22 cellular contexts compared by ENCODE assay signal in the genomic region with DNA sequence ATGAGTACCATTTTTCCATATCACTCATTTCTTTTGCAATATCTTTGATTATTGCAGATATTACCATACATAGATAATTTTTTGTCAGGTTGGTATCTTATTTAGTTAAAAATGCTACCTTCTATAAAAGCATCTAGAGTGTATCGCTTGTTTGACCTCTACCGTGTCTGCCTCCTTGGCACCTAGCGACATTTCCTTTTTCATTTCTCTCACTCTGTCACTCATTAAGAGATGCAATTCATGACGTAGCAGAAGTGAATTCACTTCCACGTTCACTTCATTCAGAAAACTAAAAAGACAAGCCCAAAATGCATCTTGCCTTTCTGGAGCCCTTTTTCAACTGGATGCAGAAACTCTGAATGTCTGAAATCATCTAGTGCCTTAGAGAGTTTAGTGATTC.
"Had no signal": no experiment of that assay in that cellular context is flagged by ENCODE, and none has a peak within 500 bp of the region (broad histone marks: within the 10 kb centered on the region; RNA-seq: fewer than 3 reads in every experiment).

No MANE protein-coding gene starts in this region.

- H3K9me3 Mint-ChIP-seq: activated B cell treated with CpG ODN at 0.5 μM for 24 hours; activated CD4-positive, alpha-beta memory T cell treated with anti-CD3 and anti-CD28 coated beads for 36 hours; effector memory CD8-positive, alpha-beta T cell had no signal

- H3K27ac Mint-ChIP-seq: activated B cell treated with CpG ODN at 0.5 μM for 24 hours; activated CD4-positive, alpha-beta memory T cell treated with anti-CD3 and anti-CD28 coated beads for 36 hours; activated CD4-positive, alpha-beta T cell treated with anti-CD3 and anti-CD28 coated beads for 36 hours; effector memory CD8-positive, alpha-beta T cell; naive thymus-derived CD4-positive, alpha-beta T cell had no signal

- H3K27me3 Mint-ChIP-seq: activated CD4-positive, alpha-beta memory T cell treated with anti-CD3 and anti-CD28 coated beads for 36 hours; activated CD4-positive, alpha-beta T cell treated with anti-CD3 and anti-CD28 coated beads for 36 hours; naive thymus-derived CD4-positive, alpha-beta T cell had no signal

- ATAC-seq: activated CD4-positive, alpha-beta T cell treated with anti-CD3 and anti-CD28 coated beads for 36 hours; effector memory CD8-positive, alpha-beta T cell; esophagus mucosa; naive thymus-derived CD4-positive, alpha-beta T cell; psoas muscle had no signal

- H3K4me1 Mint-ChIP-seq: activated B cell treated with CpG ODN at 0.5 μM for 24 hours, neural crest cell had no signal

- H3K4me3 Mint-ChIP-seq: activated B cell treated with CpG ODN at 0.5 μM for 24 hours; activated CD4-positive, alpha-beta memory T cell treated with anti-CD3 and anti-CD28 coated beads for 36 hours; activated CD4-positive, alpha-beta T cell treated with anti-CD3 and anti-CD28 coated beads for 36 hours; effector memory CD8-positive, alpha-beta T cell; naive thymus-derived CD4-positive, alpha-beta T cell; neural crest cell had no signal

- DNase-seq: activated B cell treated with CpG ODN at 0.5 μM for 24 hours; activated CD4-positive, alpha-beta memory T cell treated with anti-CD3 and anti-CD28 coated beads for 36 hours; activated CD4-positive, alpha-beta T cell treated with anti-CD3 and anti-CD28 coated beads for 36 hours; activated effector memory CD4-positive, alpha-beta T cell treated with anti-CD3 and anti-CD28 coated beads, Interleukin-2, amount 50 U/mL, for 16 hours; activated naive CD4-positive, alpha-beta T cell treated with anti-CD3 and anti-CD28 coated beads, Interleukin-2, amount 50 U/mL, for 16 hours; adrenal gland; colonic mucosa; dorsolateral prefrontal cortex; effector memory CD8-positive, alpha-beta T cell; foreskin melanocyte; glutamatergic neuron; hippocampal formation; left ventricle myocardium inferior; naive thymus-derived CD4-positive, alpha-beta T cell; psoas muscle; stimulated activated CD4-positive, alpha-beta T cell treated with anti-CD3 and anti-CD28 coated beads, Interleukin-12 subunit alpha, Interleukin-12 subunit beta, amount 100 ng/mL, for 4 hours; stimulated activated CD4-positive, alpha-beta T cell treated with anti-CD3 and anti-CD28 coated beads, Interleukin-4, amount 100 ng/mL, for 4 hours; stomach; T-helper 1 cell; T1000 had no signal
